15 cellular contexts compared by ENCODE assay signal in genomic region chr12:64695550-64695949, GRCh38.
DNase-seq lines count a peak whose midpoint lies in the region; ATAC-seq, FAIRE-seq and TF ChIP-seq lines count a peak whose summit lies in the region.
"Had no signal": no experiment of that assay in that cellular context is flagged by ENCODE, and none has a peak within 500 bp of the region (broad histone marks: within the 10 kb centered on the region; RNA-seq: fewer than 3 reads in every experiment).

No MANE protein-coding gene starts in this region.

- H3K14ac ChIP-seq in H9 (ENCODE audit: insufficient read depth, low read length) (no peak overlapping the region; the same call in 1 of the 2 replicates), neuronal stem cell (ENCODE audit: low read length) (no peak overlapping the region)

- BruUV-seq in GM12878 (replicated peaks; lab: Mats Ljungman, UMichigan), result TSS peak; percentile 55

- H3K4me1 ChIP-seq in BLaER1 treated with 17β-estradiol and CSF1 and Interleukin-3, amounts not matched to agents 10 nM and 100 nM, result peaks cover 11 to 79% (median 22%) of the 10 kb centered on the region in 10 experiments
- H3K4me1 ChIP-seq in H9 (ENCODE audit: insufficient read depth, low read length) (no peaks in the 10 kb centered on the region; the same call in 1 of the 2 replicates), GM12878 (ENCODE audit: control insufficient read depth, insufficient read depth, low read length) (0 out of 2 replicates have a peak, but pooled peaks cover 2% of the 10 kb centered on the region), neuronal stem cell (ENCODE audit: control insufficient read depth in 2 of 2, insufficient read depth in 1 of 2, low read depth in 1 of 2, low read length in 2 of 2) (peaks cover 21 to 25% of the 10 kb centered on the region in 2 donors)
- H3K4me1 ChIP-seq: foreskin keratinocyte had no signal

- no peak for TF ChIP-seq CTCF in H9 (conservative IDR thresholded peaks at IDR 0.05)
- TF ChIP-seq CTCF in GM12878 (IDR thresholded peaks at IDR 0.05 in 2 of 3, conservative IDR thresholded peaks at IDR 0.05 in 1 of 3; ENCODE audit: control insufficient read depth in 2 of 3, extremely low read depth in 1 of 3, insufficient read depth in 1 of 3, low read depth in 3 of 3, low read length in 3 of 3), result no peak

- H3K36me3 Mint-ChIP-seq in H9 (ENCODE audit: insufficient read depth in 1 of 3, low read depth in 3 of 3), result peaks cover 0 to 23% (median 18%) of the 10 kb centered on the region in 3 experiments; a peak in 5 of 7 replicates

- WGBS in H9 (ENCODE audit: extremely low coverage, insufficient read length, low lambda C conversion rate), result no CpG with 5 or more reads among the region's 5 CpGs
- 65% methylated on average over 5 of the region's 5 CpGs for WGBS in GM12878 (ENCODE audit: insufficient coverage, insufficient replicate concordance, low lambda C conversion rate, missing lambda C conversion rate)
- WGBS in neuronal stem cell (ENCODE audit: extremely low coverage in 2 of 2, insufficient read length in 2 of 2, insufficient replicate concordance in 1 of 2), 2 donors, result no CpG with 5 or more reads among the region's 5 CpGs

- no peak overlapping the region for H3T11ph ChIP-seq in H9 (ENCODE audit: low read length)

- no peak overlapping the region for H3K18ac ChIP-seq in H9 (ENCODE audit: insufficient read length, low read depth, low read length)
- no peak overlapping the region for H3K18ac ChIP-seq in neuronal stem cell (ENCODE audit: low read length)

- peak overlapping the region in 2 of 3 experiments; percentile 4 to 90; a peak in 4 of 7 replicates for H3K27ac Mint-ChIP-seq in H9

- FAIRE-seq in GM12878 (lab: Jason Lieb, UNC), result no peak
- FAIRE-seq: GM12892 had no signal

- H2AFZ ChIP-seq in H9 (ENCODE audit: low read length), result no peak overlapping the region
- no peak overlapping the region for H2AFZ ChIP-seq in GM12878 (ENCODE audit: control insufficient read depth, low read depth, low read length)
- H2AFZ ChIP-seq in neuronal stem cell (ENCODE audit: low read length), result no peak overlapping the region

- H3K4ac ChIP-seq in H9 (ENCODE audit: low read depth, low read length) (no peak overlapping the region), neuronal stem cell (ENCODE audit: low read length) (no peak overlapping the region)

- in situ Hi-C loops in GM12878 (cut with MboI), result no loop called here

- H2BK15ac ChIP-seq in H9 (ENCODE audit: low read depth, low read length) (no peak overlapping the region), neuronal stem cell (ENCODE audit: low read length) (no peak overlapping the region)

- POLR2A ChIA-PET in GM12878 (lab: Charles Lee), result interaction anchor here (0.6 to 2.5 kb wide), 2 partner anchors 19 to 85 kb away, joined by 10 to 12 read pairs; partner anchors contain the start of gene RASSF3

- H3K4me3 Mint-ChIP-seq in H9, result no peak overlapping the region

- H2BK5ac ChIP-seq in H9 (ENCODE audit: insufficient read length, low read length) (no peak overlapping the region), neuronal stem cell (ENCODE audit: low read length) (no peak overlapping the region)

- RAD21 ChIA-PET in GM12878 (lab: Charles Lee; ENCODE audit: unreplicated experiment), result interaction anchor here (2.3 to 5.4 kb wide), 3 partner anchors 70 to 146 kb away, joined by 12 to 103 read pairs (median 13); no protein-coding TSS in a partner anchor

- peak overlapping the region in 1 of 11 experiments; percentile 15; a peak in 2 of 22 replicates for H3K4me2 ChIP-seq in BLaER1 treated with 17β-estradiol and CSF1 and Interleukin-3, amounts not matched to agents 10 nM and 100 nM
- H3K4me2 ChIP-seq in H9 (ENCODE audit: insufficient read depth, insufficient read length, low read length) (no peak overlapping the region), GM12878 (ENCODE audit: control insufficient read depth, insufficient read depth) (no peak overlapping the region), neuronal stem cell (ENCODE audit: insufficient read depth, low read length, poor library complexity, severe bottlenecking) (no peak overlapping the region)

- H3K23me2 ChIP-seq in H9 (ENCODE audit: insufficient read length, low read depth, low read length, poor library complexity, severe bottlenecking), result no peaks in the 10 kb centered on the region

- no peak overlapping the region for H3K56ac ChIP-seq in H9 (ENCODE audit: insufficient read length, low read depth, low read length)

- H3K9me3 Mint-ChIP-seq in H9, result no peaks in the 10 kb centered on the region

- peak overlapping the region in 7 of 11 experiments; percentile 3 to 27 (median 22); a peak in 3 of 22 replicates for H3K9ac ChIP-seq in BLaER1 treated with 17β-estradiol and CSF1 and Interleukin-3, amounts not matched to agents 10 nM and 100 nM
- H3K9ac ChIP-seq in H9 (ENCODE audit: extremely low read depth, insufficient read length, low read length) (no peak overlapping the region), GM12878 (ENCODE audit: control insufficient read depth, insufficient read depth, low read length) (no peak overlapping the region), neuronal stem cell (ENCODE audit: low read depth, low read length, poor library complexity) (no peak overlapping the region)

- no peak overlapping the region for H2AK5ac ChIP-seq in H9 (ENCODE audit: insufficient read length, low read length)
- no peak overlapping the region for H2AK5ac ChIP-seq in neuronal stem cell (ENCODE audit: low read depth, low read length)

- CTCF ChIA-PET in GM12878 (lab: Yijun Ruan, JAX), result interaction anchor here (0.7 to 5.8 kb wide), 6 partner anchors 11 to 157 kb away, joined by 3 to 175 read pairs (median 22); no protein-coding TSS in a partner anchor

- no peak overlapping the region for H2BK120ac ChIP-seq in H9 (ENCODE audit: low read depth, low read length, poor library complexity, severe bottlenecking)
- no peak overlapping the region for H2BK120ac ChIP-seq in neuronal stem cell (ENCODE audit: low read depth, low read length)

- H4K8ac ChIP-seq in H9 (replicated peaks; ENCODE audit: insufficient read length, low read depth, low read length) (no peak overlapping the region), neuronal stem cell (ENCODE audit: low read depth, low read length) (no peak overlapping the region)

- H3K27me3 Mint-ChIP-seq in H9 (ENCODE audit: low read depth), result no peaks in the 10 kb centered on the region; the same call in 1 of the 2 replicates

- SMC1A ChIA-PET in GM12878 (lab: Charles Lee; ENCODE audit: uncharacterized antibody, unreplicated experiment), result interaction anchor here (1.1 to 8.5 kb wide), 8 partner anchors 20 to 147 kb away, joined by 3 to 139 read pairs (median 4); no protein-coding TSS in a partner anchor

- intact Hi-C loops in GM12878 (cut with micrococcal nuclease; ENCODE audit: unreplicated experiment), result no loop called here

- H4K5ac ChIP-seq in H9 (ENCODE audit: insufficient read length, low read depth, low read length), result no peak overlapping the region

- peaks cover 0 to 87% (median 64%) of the 10 kb centered on the region in 11 experiments; a peak in 18 of 22 replicates for H4K20me1 ChIP-seq in BLaER1 treated with 17β-estradiol and CSF1 and Interleukin-3, amounts not matched to agents 10 nM and 100 nM
- no peaks in the 10 kb centered on the region for H4K20me1 ChIP-seq in H9 (ENCODE audit: control insufficient read depth, insufficient read depth, insufficient read length)
- no peaks in the 10 kb centered on the region for H4K20me1 ChIP-seq in GM12878 (ENCODE audit: control insufficient read depth, insufficient read depth)

- H3K4me1 Mint-ChIP-seq in H9, result peaks cover 34 to 53% of the 10 kb centered on the region in 2 experiments

- H3K36me3 ChIP-seq in BLaER1 treated with 17β-estradiol and CSF1 and Interleukin-3, amounts not matched to agents 10 nM and 100 nM, result peaks cover 80 to 99% (median 98%) of the 10 kb centered on the region in 11 experiments
- H3K36me3 ChIP-seq in GM12878 (ENCODE audit: control insufficient read depth in 2 of 2, insufficient read depth in 2 of 2, low read length in 1 of 2) (peaks cover 10 to 17% of the 10 kb centered on the region in 2 experiments; a peak in 3 of 4 replicates), neuronal stem cell (replicated peaks in 1 of 2; ENCODE audit: control insufficient read depth in 2 of 2, insufficient read depth in 2 of 2, low read length in 2 of 2) (peaks cover 5 to 20% of the 10 kb centered on the region in 2 donors)

- H2BK12ac ChIP-seq in H9 (ENCODE audit: insufficient read length, low read depth, low read length), result no peak overlapping the region
- H2BK12ac ChIP-seq in neuronal stem cell (ENCODE audit: low read length), result no peak overlapping the region

- H3K79me2 ChIP-seq in H9 (ENCODE audit: insufficient read depth, low read length) (no peaks in the 10 kb centered on the region), GM12878 (ENCODE audit: control insufficient read depth, insufficient read depth, low read length) (0 out of 2 replicates have a peak, but pooled peaks cover 2% of the 10 kb centered on the region)

- TF ChIP-seq POLR2A in GM12878 (IDR thresholded peaks at IDR 0.05; ENCODE audit: low read depth, low read length), result no peak

- H3K27me3 ChIP-seq in BLaER1 treated with 17β-estradiol and CSF1 and Interleukin-3, amounts not matched to agents 10 nM and 100 nM, result no peaks in the 10 kb centered on the region
- H3K27me3 ChIP-seq in H9 (ENCODE audit: insufficient read depth, low read length) (no peaks in the 10 kb centered on the region), GM12878 (replicated peaks in 1 of 2; ENCODE audit: control insufficient read depth in 2 of 2, insufficient read depth in 2 of 2, low read length in 1 of 2) (no peaks in the 10 kb centered on the region), neuronal stem cell (ENCODE audit: control insufficient read depth in 3 of 3, insufficient read depth in 3 of 3, low read depth in 1 of 3, low read length in 3 of 3) (no peaks in the 10 kb centered on the region)
- H3K27me3 ChIP-seq: foreskin keratinocyte had no signal

- H3K79me1 ChIP-seq in H9 (ENCODE audit: insufficient read depth, low read depth, low read length, poor library complexity, severe bottlenecking) (no peaks in the 10 kb centered on the region), neuronal stem cell (ENCODE audit: low read depth, low read length) (no peaks in the 10 kb centered on the region)

- no peak overlapping the region for H2BK20ac ChIP-seq in H9 (ENCODE audit: low read depth, low read length, poor library complexity, severe bottlenecking)

- no peak overlapping the region for H3K4me3 ChIP-seq in BLaER1 treated with 17β-estradiol and CSF1 and Interleukin-3, amounts not matched to agents 10 nM and 100 nM
- H3K4me3 ChIP-seq in GM12878 (no peak overlapping the region), neuronal stem cell (ENCODE audit: low read length in 2 of 2) (no peak overlapping the region)
- H3K4me3 ChIP-seq: skin epidermis had no signal

- no peak overlapping the region for H4K91ac ChIP-seq in H9 (ENCODE audit: insufficient read length, low read depth, low read length)
- H4K91ac ChIP-seq in neuronal stem cell (ENCODE audit: low read depth, low read length, poor library complexity), result no peak overlapping the region

- TF ChIP-seq RAD21 in GM12878 (IDR thresholded peaks at IDR 0.05; ENCODE audit: insufficient read depth, low read depth, low read length), result no peak

- no peak for TF ChIP-seq EP300 in GM12878 (IDR thresholded peaks at IDR 0.05; ENCODE audit: borderline replicate concordance in 1 of 2, control insufficient read depth in 1 of 2, low read depth in 2 of 2, low read length in 2 of 2)

- no peak for DNase-seq in H9
- no peak for DNase-seq in GM12878 (ENCODE audit: low read depth, low spot score)
- no peak for DNase-seq in neuronal stem cell (ENCODE audit: low spot score)
- DNase-seq in NCI-H82 treated with DMSO at 0.1 percent for 48 hours (lab: John Stamatoyannopoulos, UW; ENCODE audit: unreplicated experiment), result no peak
- DNase-seq in GM03348 (ENCODE audit: low spot score), result no peak
- DNase-seq: activated CD4-positive, alpha-beta T cell treated with anti-CD3 and anti-CD28 coated beads for 4 hours; activated effector memory CD4-positive, alpha-beta T cell treated with anti-CD3 and anti-CD28 coated beads, Interleukin-2, amount 50 U/mL, for 16 hours; foreskin keratinocyte; NCI-H187; T-helper 1 cell had no signal

- H3K23ac ChIP-seq in H9 (ENCODE audit: insufficient read length, low read depth, low read length) (no peak overlapping the region), neuronal stem cell (ENCODE audit: low read depth, low read length, poor library complexity) (no peak overlapping the region)

- peak overlapping the region in 4 of 11 experiments; percentile 2 to 31 (median 20); a peak in 5 of 22 replicates for H3K27ac ChIP-seq in BLaER1 treated with 17β-estradiol and CSF1 and Interleukin-3, amounts not matched to agents 10 nM and 100 nM
- H3K27ac ChIP-seq in H9 (ENCODE audit: insufficient read length, low read depth, low read length), result no peak overlapping the region
- H3K27ac ChIP-seq in GM12878 (ENCODE audit: control insufficient read depth, insufficient read depth), result no peak overlapping the region
- peak overlapping the region; percentile 27 for H3K27ac ChIP-seq in neuronal stem cell (replicated peaks; ENCODE audit: low read length)
- H3K27ac ChIP-seq: foreskin keratinocyte had no signal

- H3K9me3 ChIP-seq in BLaER1 treated with 17β-estradiol and CSF1 and Interleukin-3, amounts not matched to agents 10 nM and 100 nM (replicated peaks in 1 of 11), result no peaks in the 10 kb centered on the region
- H3K9me3 ChIP-seq in H9 (ENCODE audit: control insufficient read depth, low read depth, low read length) (no peaks in the 10 kb centered on the region), GM12878 (replicated peaks; ENCODE audit: control insufficient read depth, insufficient read depth, low read length) (no peaks in the 10 kb centered on the region), neuronal stem cell (replicated peaks in 1 of 2; ENCODE audit: control insufficient read depth in 2 of 2, insufficient read depth in 1 of 2, low read depth in 1 of 2, low read length in 2 of 2) (peaks cover 0 to 1% of the 10 kb centered on the region in 2 donors)

- ATAC-seq in GM12878 (no peak), HG02885 (IDR thresholded peaks at IDR 0.05; ENCODE audit: poor library complexity, unreplicated experiment) (no peak), GM21528 (IDR thresholded peaks at IDR 0.05; ENCODE audit: low FRiP score, unreplicated experiment) (no peak)
- ATAC-seq: foreskin keratinocyte had no signal

Comparison
In these comparisons a context has a peak if more than half of its experiments do, and no peak if none do; other contexts are left out.
1. H3K9ac ChIP-seq: peak in BLaER1 treated with 17β-estradiol and CSF1 and Interleukin-3, amounts not matched to agents 10 nM and 100 nM (7 of 11); none in H9 (single experiment), GM12878 (single experiment) and neuronal stem cell (single experiment).